Comparison of ENCODE assay signal across 13 cellular contexts in the genomic region with DNA sequence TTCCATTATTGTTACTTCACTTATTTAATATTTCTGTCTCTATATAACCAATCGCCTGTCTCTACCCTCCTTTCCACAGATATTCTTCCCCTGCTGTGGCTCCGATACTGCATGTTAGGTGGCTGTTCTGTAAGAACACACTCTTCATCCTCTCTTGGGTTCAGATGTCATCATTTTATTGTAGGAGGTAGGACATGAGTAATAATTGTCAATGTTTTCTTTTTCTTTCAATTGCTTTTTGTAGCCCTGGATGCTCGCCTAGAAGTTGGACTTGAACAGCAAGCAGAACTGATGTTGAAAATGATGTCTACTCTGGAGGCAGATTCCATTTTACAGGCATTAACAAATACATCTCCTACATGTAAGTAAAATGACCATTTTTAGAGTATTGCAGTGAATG.
A peak's percentile ranks its signal among the peaks of the same experiment; 100 is the strongest.
DNase-seq lines count a peak whose midpoint lies in the region; ATAC-seq and TF ChIP-seq lines count a peak whose summit lies in the region.
"Had no signal": no experiment of that assay in that cellular context is flagged by ENCODE, and none has a peak within 500 bp of the region (broad histone marks: within the 10 kb centered on the region; RNA-seq: fewer than 3 reads in every experiment).

No MANE protein-coding gene starts in this region.

- TF ChIP-seq CTCF in PC-3 (conservative IDR thresholded peaks at IDR 0.05; ENCODE audit: low read depth, low read length) (no peak), osteoblast (IDR thresholded peaks at IDR 0.05; ENCODE audit: extremely low read depth, low read depth, low read length) (no peak), esophagus squamous epithelium (IDR thresholded peaks at IDR 0.05) (no peak)

- H2AFZ ChIP-seq in PC-3 (ENCODE audit: low read length) (no peak overlapping the region), osteoblast (ENCODE audit: low read length) (no peak overlapping the region)

- H3K27ac ChIP-seq in PC-3 (ENCODE audit: low read length) (peak overlapping the region; percentile 46), epithelial cell of prostate (peak overlapping the region; percentile 39), osteoblast (ENCODE audit: low read depth, low read length) (peak overlapping the region; percentile 94), esophagus squamous epithelium (no peak overlapping the region)

- peaks cover 15% of the 10 kb centered on the region for H3K4me1 ChIP-seq in PC-3 (ENCODE audit: insufficient read depth, low read length)
- H3K4me1 ChIP-seq in osteoblast (ENCODE audit: insufficient read depth, low read length) = peaks cover 23% of the 10 kb centered on the region
- peaks cover 0 to 12% (median 0%) of the 10 kb centered on the region in 3 donors for H3K4me1 ChIP-seq in esophagus squamous epithelium

- H3K27me3 ChIP-seq in PC-3 (ENCODE audit: low read length) (no peaks in the 10 kb centered on the region), osteoblast (ENCODE audit: insufficient read depth, low read length) (no peaks in the 10 kb centered on the region), esophagus squamous epithelium (no peaks in the 10 kb centered on the region)

- H3F3A ChIP-seq in PC-3 (ENCODE audit: low read length, unreplicated experiment) = no peaks in the 10 kb centered on the region

- H3K9me3 ChIP-seq in PC-3 (ENCODE audit: low read length) (no peaks in the 10 kb centered on the region), osteoblast (ENCODE audit: low read depth, low read length) (no peaks in the 10 kb centered on the region), esophagus squamous epithelium (no peaks in the 10 kb centered on the region)

- peaks cover 60% of the 10 kb centered on the region for H3K36me3 ChIP-seq in PC-3 (ENCODE audit: low read depth, low read length)
- H3K36me3 ChIP-seq in osteoblast (ENCODE audit: insufficient read depth, low read length) = peaks cover 54% of the 10 kb centered on the region
- peaks cover 0 to 100% (median 0%) of the 10 kb centered on the region in 3 donors for H3K36me3 ChIP-seq in esophagus squamous epithelium

- CTCF ChIA-PET in PC-3 (lab: Charles Lee) = no interaction called here

- POLR2A ChIA-PET in PC-3 (lab: Charles Lee; ENCODE audit: unreplicated experiment) = no interaction called here

- intact Hi-C loops in PC-3 (cut with micrococcal nuclease) = loop anchor here (10.0 kb wide), 1 partner anchor 59 kb away; no protein-coding TSS in a partner anchor
- intact Hi-C loops in cardiac septum (cut with DNase I) = no loop called here
- intact Hi-C loops in esophagus squamous epithelium (cut with DNase I) = no loop called here

- H3K9ac ChIP-seq in PC-3 (ENCODE audit: low read length) = no peak overlapping the region

- H3K4me2 ChIP-seq in PC-3 (ENCODE audit: low read length) (no peak overlapping the region), osteoblast (ENCODE audit: insufficient read depth, low read length) (peak overlapping the region; percentile 69)

- WGBS in esophagus squamous epithelium, 2 donors = 91 to 92% methylated on average over 3 of the region's 3 CpGs

- no peaks in the 10 kb centered on the region for H3K9me2 ChIP-seq in PC-3 (replicated peaks; ENCODE audit: low read length)

- DNase-seq in CD1c-positive myeloid dendritic cell (ENCODE audit: extremely low spot score) (peak; percentile 40), PC-3 (peak; percentile 9), epithelial cell of prostate (ENCODE audit: low read depth, low spot score) (no peak), osteoblast (ENCODE audit: insufficient read length, low spot score, missing footprints) (no peak), NCI-H510A treated with DMSO at 0.1 percent for 48 hours (lab: John Stamatoyannopoulos, UW) (no peak), cardiac septum (ENCODE audit: low spot score) (no peak), esophagus squamous epithelium (lab: John Stamatoyannopoulos, UW) (no peak)
- DNase-seq: activated CD4-positive, alpha-beta T cell treated with anti-CD3 and anti-CD28 coated beads, Interleukin-2, amount 50 U/mL, for 1 hour; activated effector memory CD4-positive, alpha-beta T cell treated with anti-CD3 and anti-CD28 coated beads, Interleukin-2, amount 50 U/mL, for 16 hours; KG1; mesendoderm; NCI-H146; NCI-H526 had no signal

- H4K20me1 ChIP-seq in PC-3 (ENCODE audit: low read length) = 0 out of 2 replicates have a peak, but pooled peaks cover 7% of the 10 kb centered on the region
- no peaks in the 10 kb centered on the region for H4K20me1 ChIP-seq in osteoblast (ENCODE audit: insufficient read depth, low read length)

- H3K79me2 ChIP-seq in PC-3 (ENCODE audit: low read length) (no peaks in the 10 kb centered on the region), osteoblast (ENCODE audit: insufficient read depth, low read length) (peaks cover 6% of the 10 kb centered on the region)

- no peak for TF ChIP-seq POLR2A in esophagus squamous epithelium (IDR thresholded peaks at IDR 0.05)

- H3K4me3 ChIP-seq in PC-3 (ENCODE audit: low read length) (no peak overlapping the region), osteoblast (ENCODE audit: insufficient read depth, low read length) (no peak overlapping the region), esophagus squamous epithelium (no peak overlapping the region)

- BruUV-seq in PC-3 (replicated peaks; lab: Mats Ljungman, UMichigan) = TSS peak; percentile 42

- peak; percentile 76 for ATAC-seq in PC-3

Comparison
In these comparisons a context has a peak if more than half of its experiments do, and no peak if none do; other contexts are left out.
1. DNase-seq: peak in CD1c-positive myeloid dendritic cell (single experiment) and PC-3 (single experiment); none in epithelial cell of prostate (single experiment), osteoblast (single experiment), NCI-H510A treated with DMSO at 0.1 percent for 48 hours (single experiment), cardiac septum (single experiment) and esophagus squamous epithelium (single experiment).
2. H3K27ac ChIP-seq: peak in PC-3 (single experiment), epithelial cell of prostate (single experiment) and osteoblast (single experiment); none in esophagus squamous epithelium (0 of 4).